17 cellular contexts compared by ENCODE assay signal in genomic region chr7:30379131-30379530, GRCh38.
"Had no signal": no experiment of that assay in that cellular context is flagged by ENCODE, and none has a peak within 500 bp of the region (broad histone marks: within the 10 kb centered on the region; RNA-seq: fewer than 3 reads in every experiment).

No MANE protein-coding gene starts in this region.

- DNase-seq: activated CD4-positive, alpha-beta memory T cell treated with anti-CD3 and anti-CD28 coated beads for 36 hours; activated CD4-positive, alpha-beta T cell treated with anti-CD3 and anti-CD28 coated beads for 36 hours; activated gamma-delta T cell treated with Interleukin-2 at 50 U/mL for 16 hours; activated T-cell treated with anti-CD3 and anti-CD28 coated beads for 4 hours; adrenal gland; effector memory CD8-positive, alpha-beta T cell; esophagus squamous epithelium; gastrocnemius medialis; heart left ventricle; immature natural killer cell; mesenchymal stem cell; mucosa of descending colon; naive thymus-derived CD4-positive, alpha-beta T cell; small intestine; stimulated activated CD4-positive, alpha-beta T cell treated with anti-CD3 and anti-CD28 coated beads, Interleukin-15, amount 100 ng/mL, for 24 hours; stimulated activated CD4-positive, alpha-beta T cell treated with anti-CD3 and anti-CD28 coated beads, Interleukin-4, amount 100 ng/mL, for 24 hours; upper lobe of left lung had no signal
